In the genomic region with DNA sequence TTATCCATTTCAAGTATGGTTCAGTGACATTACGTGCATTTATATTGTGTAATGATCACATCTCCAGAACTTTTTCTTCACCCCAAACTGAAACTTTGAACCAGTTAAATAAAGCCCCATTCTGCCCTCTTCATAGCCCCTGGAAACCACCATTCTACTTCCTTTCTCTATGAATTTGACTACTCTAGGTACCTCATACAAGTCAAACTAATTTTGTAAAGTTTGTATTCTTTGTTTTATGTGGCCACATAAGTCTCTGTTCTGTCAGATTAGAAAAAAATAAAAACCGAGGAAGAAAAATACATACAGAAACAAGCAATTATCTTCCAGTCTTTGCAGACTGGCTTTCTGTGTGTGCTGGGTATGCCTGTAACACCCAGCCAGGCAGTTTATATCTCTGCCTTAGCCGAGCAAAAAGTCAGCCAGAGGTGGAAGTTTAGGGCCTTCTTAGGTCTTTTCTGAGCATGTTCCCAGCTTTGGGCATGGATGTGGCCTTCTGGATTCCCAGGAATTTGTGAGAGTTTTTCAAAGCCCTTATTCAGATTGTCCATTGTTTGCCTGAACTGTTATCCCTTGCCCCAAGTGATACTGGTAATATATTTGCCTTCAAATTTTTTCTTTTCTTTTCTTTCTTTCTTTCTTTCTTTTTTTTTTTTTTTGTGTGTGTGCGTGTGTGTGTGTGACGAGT, we compare ENCODE assay signal across 10 cellular contexts. TPM values are rescaled to one million over a fixed set of nuclear protein-coding genes. Genes with fewer than 3 reads are reported as not detected.
A peak's percentile ranks its signal among the peaks of the same experiment; 100 is the strongest.
DNase-seq lines count a peak whose midpoint lies in the region; ATAC-seq and TF ChIP-seq lines count a peak whose summit lies in the region.
"Had no signal": no experiment of that assay in that cellular context is flagged by ENCODE, and none has a peak within 500 bp of the region (broad histone marks: within the 10 kb centered on the region; RNA-seq: fewer than 3 reads in every experiment).

No MANE protein-coding gene starts in this region.

- peaks cover 8% of the 10 kb centered on the region for H3K9me3 ChIP-seq in OCI-LY1 (ENCODE audit: low read length)

- H3K36me3 Mint-ChIP-seq in activated CD4-positive, alpha-beta T cell treated with anti-CD3 and anti-CD28 coated beads for 36 hours (ENCODE audit: low read depth) = no peaks in the 10 kb centered on the region
- H3K36me3 Mint-ChIP-seq in activated CD4-positive, alpha-beta T cell treated with anti-CD3 and anti-CD28 coated beads, Interleukin-2, amount 10 ng/mL, durations not matched to agents 7 days and 5 days (ENCODE audit: low read depth) = peaks cover 9% of the 10 kb centered on the region
- H3K36me3 Mint-ChIP-seq in stimulated activated memory B cell treated with anti-CD40 and anti-IgM and Interleukin-4, amounts not matched to agents 10 μg/mL and 1 μg/mL and 100 μg/mL, for 72 hours = peaks cover 5% of the 10 kb centered on the region

- no peak overlapping the region for H3K4me3 Mint-ChIP-seq in activated CD4-positive, alpha-beta T cell treated with anti-CD3 and anti-CD28 coated beads for 36 hours
- H3K4me3 Mint-ChIP-seq in activated CD4-positive, alpha-beta T cell treated with anti-CD3 and anti-CD28 coated beads, Interleukin-2, amount 10 ng/mL, durations not matched to agents 7 days and 5 days = no peak overlapping the region
- no peak overlapping the region for H3K4me3 Mint-ChIP-seq in stimulated activated memory B cell treated with anti-CD40 and anti-IgM and Interleukin-4, amounts not matched to agents 10 μg/mL and 1 μg/mL and 100 μg/mL, for 72 hours

- no peak overlapping the region for H3K4me2 ChIP-seq in OCI-LY1 (ENCODE audit: low read length)

- TF ChIP-seq CTCF in OCI-LY1 (IDR thresholded peaks at IDR 0.05; ENCODE audit: low read length) = no peak

- intact Hi-C loops in activated CD4-positive, alpha-beta T cell treated with anti-CD3 and anti-CD28 coated beads for 36 hours (cut with DNase I, micrococcal nuclease) = no loop called here

- CTCF ChIA-PET in activated CD4-positive, alpha-beta T cell treated with anti-CD3 and anti-CD28 coated beads for 36 hours (lab: Charles Lee) = interaction anchor here (3.2 kb wide), 1 partner anchor 12 kb away, joined by 12 read pairs; no protein-coding TSS in a partner anchor
- CTCF ChIA-PET in activated CD4-positive, alpha-beta T cell treated with anti-CD3 and anti-CD28 coated beads, Interleukin-2, amount 10 ng/mL, durations not matched to agents 7 days and 5 days (lab: Charles Lee) = interaction anchor here (0.7 kb wide), 1 partner anchor 502 kb away, joined by 3 read pairs; no protein-coding TSS in a partner anchor

- no peaks in the 10 kb centered on the region for H3K79me2 ChIP-seq in OCI-LY1 (ENCODE audit: insufficient read depth, low read length)

- no peaks in the 10 kb centered on the region for H4K20me1 ChIP-seq in OCI-LY1 (ENCODE audit: insufficient read depth, low read length)

- no peak overlapping the region for H3K4me3 ChIP-seq in OCI-LY1 (ENCODE audit: low read depth, low read length, poor library complexity, severe bottlenecking)

- peak overlapping the region; percentile 94 for H3K27ac ChIP-seq in OCI-LY1 (ENCODE audit: low read depth, low read length, poor library complexity, severe bottlenecking)

- ATAC-seq in activated CD4-positive, alpha-beta T cell treated with anti-CD3 and anti-CD28 coated beads for 36 hours = peak; percentile 47
- ATAC-seq in HG02852 (IDR thresholded peaks at IDR 0.05; ENCODE audit: unreplicated experiment) = peak; percentile 46
- ATAC-seq in stimulated activated memory B cell treated with anti-CD40 and anti-IgM and Interleukin-4, amounts not matched to agents 10 μg/mL and 1 μg/mL and 100 μg/mL, for 72 hours = no peak

- H3K4me1 Mint-ChIP-seq in activated CD4-positive, alpha-beta T cell treated with anti-CD3 and anti-CD28 coated beads for 36 hours = no peaks in the 10 kb centered on the region
- H3K4me1 Mint-ChIP-seq in activated CD4-positive, alpha-beta T cell treated with anti-CD3 and anti-CD28 coated beads, Interleukin-2, amount 10 ng/mL, durations not matched to agents 7 days and 5 days = peaks cover 18% of the 10 kb centered on the region
- H3K4me1 Mint-ChIP-seq in stimulated activated memory B cell treated with anti-CD40 and anti-IgM and Interleukin-4, amounts not matched to agents 10 μg/mL and 1 μg/mL and 100 μg/mL, for 72 hours = peaks cover 69% of the 10 kb centered on the region

- H3K9me3 Mint-ChIP-seq in activated CD4-positive, alpha-beta T cell treated with anti-CD3 and anti-CD28 coated beads for 36 hours (ENCODE audit: low read depth) = peaks cover 9% of the 10 kb centered on the region
- H3K9me3 Mint-ChIP-seq in activated CD4-positive, alpha-beta T cell treated with anti-CD3 and anti-CD28 coated beads, Interleukin-2, amount 10 ng/mL, durations not matched to agents 7 days and 5 days = peaks cover 11% of the 10 kb centered on the region
- H3K9me3 Mint-ChIP-seq in stimulated activated memory B cell treated with anti-CD40 and anti-IgM and Interleukin-4, amounts not matched to agents 10 μg/mL and 1 μg/mL and 100 μg/mL, for 72 hours = peaks cover 6% of the 10 kb centered on the region

- DNase-seq in activated CD4-positive, alpha-beta T cell treated with anti-CD3 and anti-CD28 coated beads for 36 hours = no peak
- no peak for DNase-seq in activated CD4-positive, alpha-beta T cell treated with anti-CD3 and anti-CD28 coated beads, Interleukin-2, amount 10 ng/mL, durations not matched to agents 7 days and 5 days
- DNase-seq in GOT3 (lab: John Stamatoyannopoulos, UW) (no peak), NCI-H82 (lab: John Stamatoyannopoulos, UW) (no peak), activated gamma-delta T cell treated with Interleukin-2 at 50 U/mL for 16 hours (no peak)
- DNase-seq: EL, NCI-H446 treated with DMSO at 0.1 percent for 48 hours had no signal

- H3K9me2 ChIP-seq in OCI-LY1 (ENCODE audit: low read depth, low read length) = no peaks in the 10 kb centered on the region

- no peaks in the 10 kb centered on the region for H3F3A ChIP-seq in OCI-LY1 (ENCODE audit: insufficient read depth, low read length)

- H3K27me3 ChIP-seq in OCI-LY1 (ENCODE audit: insufficient read depth, low read length) = no peaks in the 10 kb centered on the region

- no peak overlapping the region for H3K27ac Mint-ChIP-seq in activated CD4-positive, alpha-beta T cell treated with anti-CD3 and anti-CD28 coated beads for 36 hours
- no peak overlapping the region for H3K27ac Mint-ChIP-seq in activated CD4-positive, alpha-beta T cell treated with anti-CD3 and anti-CD28 coated beads, Interleukin-2, amount 10 ng/mL, durations not matched to agents 7 days and 5 days
- peak overlapping the region; percentile 82 for H3K27ac Mint-ChIP-seq in stimulated activated memory B cell treated with anti-CD40 and anti-IgM and Interleukin-4, amounts not matched to agents 10 μg/mL and 1 μg/mL and 100 μg/mL, for 72 hours

- H3K4me1 ChIP-seq in OCI-LY1 (ENCODE audit: insufficient read depth, low read length, severe bottlenecking) = peaks cover 58% of the 10 kb centered on the region

- H3K36me3 ChIP-seq in OCI-LY1 (ENCODE audit: insufficient read depth, low read length) = 0 out of 2 replicates have a peak, but pooled peaks cover 7% of the 10 kb centered on the region

- peak overlapping the region; percentile 9; the same call in 1 of the 2 replicates for H3K9ac ChIP-seq in OCI-LY1 (ENCODE audit: low read length)

- no peak overlapping the region for H2AFZ ChIP-seq in OCI-LY1 (ENCODE audit: low read length)

- no peaks in the 10 kb centered on the region for H3K27me3 Mint-ChIP-seq in activated CD4-positive, alpha-beta T cell treated with anti-CD3 and anti-CD28 coated beads for 36 hours
- H3K27me3 Mint-ChIP-seq in activated CD4-positive, alpha-beta T cell treated with anti-CD3 and anti-CD28 coated beads, Interleukin-2, amount 10 ng/mL, durations not matched to agents 7 days and 5 days = peaks cover 2% of the 10 kb centered on the region
- no peaks in the 10 kb centered on the region for H3K27me3 Mint-ChIP-seq in stimulated activated memory B cell treated with anti-CD40 and anti-IgM and Interleukin-4, amounts not matched to agents 10 μg/mL and 1 μg/mL and 100 μg/mL, for 72 hours

- POLR2A ChIA-PET in activated CD4-positive, alpha-beta T cell treated with anti-CD3 and anti-CD28 coated beads for 36 hours (lab: Charles Lee) = no interaction called here
- POLR2A ChIA-PET in activated CD4-positive, alpha-beta T cell treated with anti-CD3 and anti-CD28 coated beads, Interleukin-2, amount 10 ng/mL, durations not matched to agents 7 days and 5 days (lab: Charles Lee) = interaction anchor here (0.7 kb wide), 1 partner anchor 218 kb away, joined by 6 read pairs; no protein-coding TSS in a partner anchor

RNA-seq across cellular contexts. Expression of gene GRAMD1C, which starts 6.0 kb away (rescaled TPM):
- under 1 TPM; 0.87 to 0.97 TPM for total RNA-seq in activated CD4-positive, alpha-beta T cell treated with anti-CD3 and anti-CD28 coated beads for 36 hours
- under 1 TPM; 0.29 to 0.35 TPM for total RNA-seq in activated CD4-positive, alpha-beta T cell treated with anti-CD3 and anti-CD28 coated beads, Interleukin-2, amount 10 ng/mL, durations not matched to agents 7 days and 5 days
